ENCODE assay signal across 8 cellular contexts in genomic region chrX:69538321-69538876, GRCh38. TPM values are rescaled to one million over a fixed set of nuclear protein-coding genes. Genes with fewer than 3 reads are reported as not detected.
A peak's percentile ranks its signal among the peaks of the same experiment; 100 is the strongest.
DNase-seq lines count a peak whose midpoint lies in the region; ATAC-seq and TF ChIP-seq lines count a peak whose summit lies in the region.

No MANE protein-coding gene starts in this region.

- peak overlapping the region in 1 of 2 donors; percentile 36 for H3K9ac ChIP-seq in liver (ENCODE audit: low read depth in 1 of 2, low read length in 2 of 2)

- H3K36me3 Mint-ChIP-seq in activated CD4-positive, alpha-beta T cell treated with anti-CD3 and anti-CD28 coated beads, Interleukin-2, amount 10 ng/mL, durations not matched to agents 7 days and 5 days (ENCODE audit: low read depth) = no peaks in the 10 kb centered on the region

- peak; percentile 82 for ATAC-seq in GM21717 (IDR thresholded peaks at IDR 0.05; ENCODE audit: unreplicated experiment)

- no peak overlapping the region for H3K27ac Mint-ChIP-seq in activated CD4-positive, alpha-beta T cell treated with anti-CD3 and anti-CD28 coated beads, Interleukin-2, amount 10 ng/mL, durations not matched to agents 7 days and 5 days

- H3K4me1 Mint-ChIP-seq in activated CD4-positive, alpha-beta T cell treated with anti-CD3 and anti-CD28 coated beads, Interleukin-2, amount 10 ng/mL, durations not matched to agents 7 days and 5 days = peaks cover 10% of the 10 kb centered on the region

- POLR2A ChIA-PET in activated CD4-positive, alpha-beta T cell treated with anti-CD3 and anti-CD28 coated beads, Interleukin-2, amount 10 ng/mL, durations not matched to agents 7 days and 5 days (lab: Charles Lee) = no interaction called here

- WGBS in liver = 3% methylated on average over 45 of the region's 45 CpGs

- peak; percentile 27 for DNase-seq in DMS53 treated with DMSO at 0.1 percent for 48 hours (lab: John Stamatoyannopoulos, UW; ENCODE audit: unreplicated experiment)
- peak; percentile 52 for DNase-seq in M059J (ENCODE audit: low read depth)
- peak; percentile 66 for DNase-seq in activated CD4-positive, alpha-beta T cell treated with anti-CD3 and anti-CD28 coated beads, Interleukin-2, amount 10 ng/mL, durations not matched to agents 7 days and 5 days
- no peak for DNase-seq in coronary artery (ENCODE audit: low spot score)
- peak; percentile 61 to 74 for DNase-seq in stimulated activated CD4-positive, alpha-beta T cell treated with anti-CD3 and anti-CD28 coated beads, Interleukin-4, amount 100 ng/mL, for 48 hours (ENCODE audit: low read depth in 2 of 2)
- DNase-seq in SHP77 (lab: John Stamatoyannopoulos, UW) = no peak

- no peaks in the 10 kb centered on the region for H3K36me3 ChIP-seq in liver (ENCODE audit: control insufficient read depth in 4 of 4, insufficient read depth in 3 of 4, low read depth in 1 of 4, low read length in 3 of 4)

- H3K27ac ChIP-seq in coronary artery (no peak overlapping the region), liver (ENCODE audit: low read depth in 1 of 2, low read length in 2 of 2) (no peak overlapping the region)

- peak overlapping the region; percentile 30 for H3K4me3 Mint-ChIP-seq in activated CD4-positive, alpha-beta T cell treated with anti-CD3 and anti-CD28 coated beads, Interleukin-2, amount 10 ng/mL, durations not matched to agents 7 days and 5 days

- H3K9me3 ChIP-seq in liver (ENCODE audit: control insufficient read depth in 4 of 4, low read length in 3 of 4) = no peaks in the 10 kb centered on the region

- TF ChIP-seq CTCF in coronary artery (IDR thresholded peaks at IDR 0.05) (peak; percentile 55), liver (IDR thresholded peaks at IDR 0.05; ENCODE audit: low read depth, low read length, missing input control) (peak; percentile 65)

- TF ChIP-seq RAD21 in liver (IDR thresholded peaks at IDR 0.05) = peak; percentile 82 to 91

- H3K27me3 Mint-ChIP-seq in activated CD4-positive, alpha-beta T cell treated with anti-CD3 and anti-CD28 coated beads, Interleukin-2, amount 10 ng/mL, durations not matched to agents 7 days and 5 days = peaks cover 5% of the 10 kb centered on the region

- H3K4me1 ChIP-seq in liver (ENCODE audit: control insufficient read depth in 4 of 4, insufficient read depth in 4 of 4, low read length in 3 of 4) = peaks cover 0 to 5% (median 1%) of the 10 kb centered on the region in 4 donors

- no peaks in the 10 kb centered on the region for H3K27me3 ChIP-seq in liver (ENCODE audit: control insufficient read depth in 4 of 4, insufficient read depth in 4 of 4, low read length in 3 of 4)

- H3K4me3 ChIP-seq in coronary artery (peak overlapping the region; percentile 65), liver (ENCODE audit: low read depth in 1 of 3, low read length in 3 of 3) (peak overlapping the region in 2 of 3 donors; percentile 47 to 58)

- H3K9me3 Mint-ChIP-seq in activated CD4-positive, alpha-beta T cell treated with anti-CD3 and anti-CD28 coated beads, Interleukin-2, amount 10 ng/mL, durations not matched to agents 7 days and 5 days = no peaks in the 10 kb centered on the region

- CTCF ChIA-PET in activated CD4-positive, alpha-beta T cell treated with anti-CD3 and anti-CD28 coated beads, Interleukin-2, amount 10 ng/mL, durations not matched to agents 7 days and 5 days (lab: Charles Lee) = interaction anchor here (0.6 to 2.4 kb wide), 4 partner anchors 492 to 736 kb away, joined by 4 to 12 read pairs (median 7); partner anchors contain the start of gene IGBP1

TF ChIP-seq in liver, 16 proteins besides CTCF, POLR2A, EP300 and RAD21:
- TF ChIP-seq EGR1 (IDR thresholded peaks at IDR 0.05; ENCODE audit: low read depth in 2 of 2) = no peak
- no peak for TF ChIP-seq SP1 (IDR thresholded peaks at IDR 0.05)
- no peak for TF ChIP-seq FOXA1 (IDR thresholded peaks at IDR 0.05)

RNA-seq across cellular contexts. Expression of gene NALF2, which starts 34.3 kb away (rescaled TPM):
- not detected in 2 replicates for total RNA-seq in M059J (2014; rRNA removed; shearing (Covaris generic))
- total RNA-seq in activated CD4-positive, alpha-beta T cell treated with anti-CD3 and anti-CD28 coated beads, Interleukin-2, amount 10 ng/mL, durations not matched to agents 7 days and 5 days = under 1 TPM; 0.15 to 0.19 TPM
- total RNA-seq in liver = under 1 TPM in 1 of 2 donors, not detected in 1; 0.08 TPM
- polyA plus RNA-seq in liver = under 1 TPM in 1 of 2 donors, not detected in 1; 0.18 TPM

Comparison
In these comparisons a context has a peak if more than half of its experiments do, and no peak if none do; other contexts are left out.
1. DNase-seq: peak in DMS53 treated with DMSO at 0.1 percent for 48 hours (single experiment), M059J (single experiment), activated CD4-positive, alpha-beta T cell treated with anti-CD3 and anti-CD28 coated beads, Interleukin-2, amount 10 ng/mL, durations not matched to agents 7 days and 5 days (single experiment) and stimulated activated CD4-positive, alpha-beta T cell treated with anti-CD3 and anti-CD28 coated beads, Interleukin-4, amount 100 ng/mL, for 48 hours (2 of 2); none in coronary artery (single experiment) and SHP77 (0 of 2).